ENCODE assay signal across 20 cellular contexts in the genomic region with DNA sequence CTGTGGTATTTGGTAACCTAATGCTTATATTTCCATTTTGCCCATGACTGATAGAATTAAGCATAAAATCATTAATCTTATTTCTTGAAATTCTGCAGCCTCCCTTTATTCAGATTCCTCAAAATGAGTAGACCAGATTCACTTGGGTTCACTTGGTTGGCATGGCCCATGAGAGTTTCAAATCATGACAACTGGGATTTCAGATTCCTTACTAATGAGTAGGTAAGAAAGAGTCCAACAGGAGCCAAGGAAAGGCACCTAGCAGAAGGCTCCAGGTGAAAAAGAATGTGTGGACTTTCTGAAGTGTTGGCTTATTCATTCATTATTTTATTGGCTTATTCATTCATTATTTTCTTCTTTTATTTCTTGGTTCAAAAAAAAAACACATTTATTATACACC. TPM values are rescaled to one million over a fixed set of nuclear protein-coding genes. Genes with fewer than 3 reads are reported as not detected.
A peak's percentile ranks its signal among the peaks of the same experiment; 100 is the strongest.
DNase-seq lines count a peak whose midpoint lies in the region; FAIRE-seq and TF ChIP-seq lines count a peak whose summit lies in the region.
"Had no signal": no experiment of that assay in that cellular context is flagged by ENCODE, and none has a peak within 500 bp of the region (broad histone marks: within the 10 kb centered on the region; RNA-seq: fewer than 3 reads in every experiment).

No MANE protein-coding gene starts in this region.

- no peak overlapping the region for H3K4me2 ChIP-seq in H1 (ENCODE audit: insufficient read depth in 1 of 2, low read depth in 2 of 2, low read length in 2 of 2)
- H3K4me2 ChIP-seq: A549; BLaER1 treated with 17β-estradiol and CSF1 and Interleukin-3, amounts not matched to agents 10 nM and 100 nM had no signal

- H3K4me3 ChIP-seq in H1 (ENCODE audit: extremely low read depth in 1 of 4, insufficient read depth in 2 of 4, low read depth in 3 of 4, low read length in 4 of 4): no peak overlapping the region
- no peak overlapping the region for H3K4me3 ChIP-seq in small intestine (ENCODE audit: low read depth in 1 of 2, low read length in 2 of 2)
- H3K4me3 ChIP-seq: A549; BLaER1 treated with 17β-estradiol and CSF1 and Interleukin-3, amounts not matched to agents 10 nM and 100 nM; GM12878 had no signal

- TF ChIP-seq CTCF in H1 (IDR thresholded peaks at IDR 0.05; ENCODE audit: control extremely low read depth in 1 of 3, insufficient read depth in 1 of 3, low read depth in 1 of 3, low read length in 3 of 3): no peak

- no peak overlapping the region for H4K8ac ChIP-seq in H1 (ENCODE audit: extremely low read depth, insufficient read depth, low read length)

- no peaks in the 10 kb centered on the region for H3K23me2 ChIP-seq in H1 (ENCODE audit: low read depth, low read length)

- H2BK5ac ChIP-seq in H1 (ENCODE audit: low read depth, low read length): no peak overlapping the region

- H3K4me1 ChIP-seq in H1 (replicated peaks in 1 of 4; ENCODE audit: control insufficient read depth in 3 of 4, insufficient read depth in 4 of 4, low read length in 3 of 4) (peaks cover 0 to 23% (median 9%) of the 10 kb centered on the region in 4 experiments; a peak in 4 of 7 replicates), small intestine (ENCODE audit: control insufficient read depth in 2 of 2, insufficient read depth in 1 of 2, low read depth in 1 of 2, low read length in 1 of 2) (no peaks in the 10 kb centered on the region)
- H3K4me1 ChIP-seq: A549; BLaER1 treated with 17β-estradiol and CSF1 and Interleukin-3, amounts not matched to agents 10 nM and 100 nM had no signal

- peak overlapping the region; percentile 37; the same call in 1 of the 2 replicates for H2BK20ac ChIP-seq in H1 (ENCODE audit: low read length)

- H3K79me1 ChIP-seq in H1 (ENCODE audit: low read depth, low read length): no peaks in the 10 kb centered on the region

- H3K79me2 ChIP-seq in H1 (ENCODE audit: control insufficient read depth in 1 of 2, insufficient read depth in 2 of 2, low read length in 2 of 2): no peaks in the 10 kb centered on the region

- CTCF ChIA-PET in H1 (lab: Charles Lee; ENCODE audit: partially characterized antibody): no interaction called here

- no peak overlapping the region for H3K4ac ChIP-seq in H1 (replicated peaks; ENCODE audit: insufficient read length, low read depth, low read length)

- H3K18ac ChIP-seq in H1 (ENCODE audit: extremely low read depth, low read length): no peak overlapping the region

- H2AK5ac ChIP-seq in H1 (ENCODE audit: low read depth, low read length): no peak overlapping the region; the same call in 1 of the 2 replicates

- DNase-seq in H1 (ENCODE audit: low read depth in 1 of 2, low spot score in 2 of 2): no peak
- DNase-seq in kidney glomerular epithelial cell (lab: John Stamatoyannopoulos, UW): peak; percentile 77
- peak; percentile 39 for DNase-seq in renal cortical epithelial cell (ENCODE audit: low read depth)
- DNase-seq in midbrain (lab: John Stamatoyannopoulos, UW): no peak
- no peak for DNase-seq in small intestine
- DNase-seq: AML-193; Caco-2; Calu3; CD4-positive, alpha-beta T cell; CD8-positive, alpha-beta T cell; DMS79 treated with DMSO at 0.1 percent for 48 hours; GF-D8 had no signal

- no peak overlapping the region for H3K56ac ChIP-seq in H1 (replicated peaks; ENCODE audit: insufficient read length, low read depth, low read length)

- H3K9me3 ChIP-seq in H1 (ENCODE audit: insufficient read depth in 2 of 2, low read depth in 1 of 2, low read length in 1 of 2) (no peaks in the 10 kb centered on the region; a peak in 1 of 4 replicates), small intestine (ENCODE audit: control insufficient read depth, low read depth) (no peaks in the 10 kb centered on the region)
- H3K9me3 ChIP-seq: A549; BLaER1 treated with 17β-estradiol and CSF1 and Interleukin-3, amounts not matched to agents 10 nM and 100 nM; Caco-2 had no signal

- no peak overlapping the region for H3K27ac ChIP-seq in H1 (ENCODE audit: low read depth, low read length)
- no peak overlapping the region for H3K27ac ChIP-seq in small intestine (ENCODE audit: low read depth in 1 of 2, low read length in 1 of 2)
- H3K27ac ChIP-seq: 22Rv1; A549; BLaER1 treated with 17β-estradiol and CSF1 and Interleukin-3, amounts not matched to agents 10 nM and 100 nM; C4-2B had no signal

- H3K9ac ChIP-seq in H1 (replicated peaks in 1 of 4; ENCODE audit: extremely low read depth in 1 of 4, low read depth in 3 of 4, low read length in 3 of 4): no peak overlapping the region
- H3K9ac ChIP-seq: BLaER1 treated with 17β-estradiol and CSF1 and Interleukin-3, amounts not matched to agents 10 nM and 100 nM had no signal

- no peak for TF ChIP-seq POLR2A in H1 (IDR thresholded peaks at IDR 0.05; ENCODE audit: control extremely low read depth in 1 of 2, low read depth in 2 of 2, low read length in 2 of 2)

- H2AFZ ChIP-seq in H1 (ENCODE audit: low read length): no peak overlapping the region

- POLR2A ChIA-PET in H1 (lab: Charles Lee; ENCODE audit: partially characterized antibody): no interaction called here

- FAIRE-seq in H1 (lab: Jason Lieb, UNC) (no peak), small intestine (lab: Jason Lieb, UNC) (no peak)
- FAIRE-seq: A549, D721Med, G401.6, GM12878, GM18507 had no signal

- no peaks in the 10 kb centered on the region for H4K20me1 ChIP-seq in H1 (replicated peaks in 1 of 2; ENCODE audit: control insufficient read depth in 1 of 2, insufficient read depth in 2 of 2, low read length in 2 of 2)
- H4K20me1 ChIP-seq: BLaER1 treated with 17β-estradiol and CSF1 and Interleukin-3, amounts not matched to agents 10 nM and 100 nM had no signal

- no peak for TF ChIP-seq EP300 in H1 (IDR thresholded peaks at IDR 0.05; ENCODE audit: borderline replicate concordance in 1 of 2, low read depth in 2 of 2, low read length in 2 of 2)

- H3K27me3 ChIP-seq in H1 (replicated peaks in 1 of 4; ENCODE audit: control insufficient read depth in 3 of 4, extremely low read depth in 1 of 4, insufficient read depth in 3 of 4, low read length in 3 of 4) (peaks cover 0 to 3% (median 0%) of the 10 kb centered on the region in 4 experiments; a peak in 1 of 7 replicates), small intestine (ENCODE audit: control insufficient read depth in 2 of 2, insufficient read depth in 2 of 2, low read length in 2 of 2) (no peaks in the 10 kb centered on the region)
- H3K27me3 ChIP-seq: BLaER1 treated with 17β-estradiol and CSF1 and Interleukin-3, amounts not matched to agents 10 nM and 100 nM had no signal

- no peak overlapping the region for H2BK12ac ChIP-seq in H1 (ENCODE audit: low read depth, low read length)

- H2BK15ac ChIP-seq in H1 (ENCODE audit: low read length): no peak overlapping the region

- H3K23ac ChIP-seq in H1 (ENCODE audit: insufficient read length): no peak overlapping the region

- H2BK120ac ChIP-seq in H1 (replicated peaks; ENCODE audit: low read depth, low read length): no peak overlapping the region

- no peak overlapping the region for H3K14ac ChIP-seq in H1 (ENCODE audit: insufficient read length)

- H3K36me3 ChIP-seq in H1 (ENCODE audit: control insufficient read depth in 2 of 4, insufficient read depth in 4 of 4, low read length in 3 of 4): no peaks in the 10 kb centered on the region; a peak in 1 of 8 replicates
- no peaks in the 10 kb centered on the region for H3K36me3 ChIP-seq in small intestine (ENCODE audit: control insufficient read depth in 2 of 2, insufficient read depth in 2 of 2, low read length in 2 of 2)
- H3K36me3 ChIP-seq: BLaER1 treated with 17β-estradiol and CSF1 and Interleukin-3, amounts not matched to agents 10 nM and 100 nM had no signal

- no peak for TF ChIP-seq RAD21 in H1 (IDR thresholded peaks at IDR 0.05 in 1 of 2, conservative IDR thresholded peaks at IDR 0.05 in 1 of 2; ENCODE audit: low read depth in 2 of 2, low read length in 2 of 2)

- no peak overlapping the region for H4K91ac ChIP-seq in H1 (replicated peaks; ENCODE audit: insufficient read length, low read length)

- H4K5ac ChIP-seq in H1 (ENCODE audit: insufficient read length, low read depth, low read length): no peak overlapping the region

TF ChIP-seq in H1, 55 proteins besides CTCF, POLR2A, EP300 and RAD21:
- no peak for TF ChIP-seq JUND (IDR thresholded peaks at IDR 0.05; ENCODE audit: low read length)
- no peak for TF ChIP-seq FOSL1 (IDR thresholded peaks at IDR 0.05; ENCODE audit: insufficient read depth, low read depth, low read length)
- TF ChIP-seq YY1 (IDR thresholded peaks at IDR 0.05; ENCODE audit: low read depth, low read length): no peak
- TF ChIP-seq, protein P1, sequence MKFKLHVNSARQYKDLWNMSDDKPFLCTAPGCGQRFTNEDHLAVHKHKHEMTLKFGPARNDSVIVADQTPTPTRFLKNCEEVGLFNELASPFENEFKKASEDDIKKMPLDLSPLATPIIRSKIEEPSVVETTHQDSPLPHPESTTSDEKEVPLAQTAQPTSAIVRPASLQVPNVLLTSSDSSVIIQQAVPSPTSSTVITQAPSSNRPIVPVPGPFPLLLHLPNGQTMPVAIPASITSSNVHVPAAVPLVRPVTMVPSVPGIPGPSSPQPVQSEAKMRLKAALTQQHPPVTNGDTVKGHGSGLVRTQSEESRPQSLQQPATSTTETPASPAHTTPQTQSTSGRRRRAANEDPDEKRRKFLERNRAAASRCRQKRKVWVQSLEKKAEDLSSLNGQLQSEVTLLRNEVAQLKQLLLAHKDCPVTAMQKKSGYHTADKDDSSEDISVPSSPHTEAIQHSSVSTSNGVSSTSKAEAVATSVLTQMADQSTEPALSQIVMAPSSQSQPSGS (IDR thresholded peaks at IDR 0.05; ENCODE audit: low read length): no peak
- no peak for TF ChIP-seq ZNF274 (IDR thresholded peaks at IDR 0.05; ENCODE audit: borderline replicate concordance, extremely low read depth, low read length)
- TF ChIP-seq KDM5A (IDR thresholded peaks at IDR 0.05; ENCODE audit: low read length): no peak

RNA-seq across cellular contexts. Expression of a gene that starts 27.2 kb away (rescaled TPM):
- 18.0 TPM in 2 replicates for total RNA-seq in H1 (2021; fragmentation: NEBNext Ultra II Directional; extraction: Animal tissue kit (Norgen Biotek cat#: 25700))
- polyA plus RNA-seq in H1 (2011; rRNA removed) (12.6 and 15.3 TPM in 2 replicates), small intestine (10 to 100 TPM; 10.5 to 17.0 (median 16.5) TPM)
- polyA plus RNA-seq in H1 (2011; cell fraction: cytosol; rRNA removed): 18.5 TPM
- polyA plus RNA-seq in H1 (2011; cell fraction: nucleus; rRNA removed): 14.9 TPM
- polyA plus RNA-seq in H1 (2012, experiment 1 of 2): 17.7 to 27.2 TPM (median 19.9 TPM) in 4 replicates
- 18.8 TPM for polyA plus RNA-seq in H1 (2012, experiment 2 of 2)
- polyA plus RNA-seq in H1 (2013, experiment 1 of 2): 11.6 TPM
- 11.0 TPM for polyA plus RNA-seq in H1 (2013, experiment 2 of 2)
- polyA minus RNA-seq in H1 (2011; rRNA and poly(A)+ RNA removed): 17.7 and 19.6 TPM in 2 replicates
- 12.9 TPM for polyA minus RNA-seq in H1 (2011; cell fraction: cytosol; rRNA and poly(A)+ RNA removed)
- 23.8 TPM for polyA minus RNA-seq in H1 (2011; cell fraction: nucleus; rRNA and poly(A)+ RNA removed)
- total RNA-seq in renal cortical epithelial cell: 27.1 and 30.3 TPM in 2 replicates

Comparison
In these comparisons a context has a peak if more than half of its experiments do, and no peak if none do; other contexts are left out.
1. DNase-seq: peak in kidney glomerular epithelial cell (single experiment) and renal cortical epithelial cell (single experiment); none in H1 (0 of 2), midbrain (single experiment) and small intestine (single experiment).